14 cellular contexts compared by ENCODE assay signal in the genomic region with DNA sequence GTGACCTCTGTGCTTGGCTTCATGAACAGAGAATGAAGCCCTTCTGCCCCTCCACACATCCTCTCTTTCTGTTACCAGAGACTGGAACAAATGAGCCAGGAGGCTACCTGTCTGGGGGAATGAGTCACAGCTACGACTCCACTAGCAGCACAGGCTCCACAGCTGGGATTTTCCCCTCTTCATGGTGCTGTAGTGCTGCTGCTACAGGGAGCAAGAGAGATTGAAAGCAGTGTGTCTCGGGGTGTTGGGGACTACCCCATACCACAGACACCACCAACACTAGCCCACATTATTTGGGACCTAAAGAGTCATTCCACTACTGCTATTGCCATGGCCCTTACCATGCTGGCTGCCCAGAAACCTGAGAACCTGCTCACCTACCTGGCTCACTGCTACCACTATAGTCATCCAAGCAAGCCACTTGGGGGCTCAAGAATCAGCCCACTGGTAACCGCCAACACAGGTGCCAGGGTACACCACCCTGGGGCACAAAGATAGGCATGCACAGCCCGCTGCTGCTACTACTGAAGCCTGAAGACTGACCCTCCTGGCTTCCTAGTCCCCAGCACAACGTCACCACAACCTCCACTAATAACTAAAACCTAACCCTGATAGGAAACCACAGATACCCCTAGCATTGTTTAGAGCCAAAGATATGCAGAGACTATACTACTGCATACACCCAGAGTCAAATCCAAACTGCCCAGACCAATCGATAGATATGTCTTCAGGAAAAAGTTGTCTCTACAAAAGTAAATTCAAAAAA. TPM values are rescaled to one million over a fixed set of nuclear protein-coding genes. Genes with fewer than 3 reads are reported as not detected.
DNase-seq lines count a peak whose midpoint lies in the region; ATAC-seq and TF ChIP-seq lines count a peak whose summit lies in the region.
"Had no signal": no experiment of that assay in that cellular context is flagged by ENCODE, and none has a peak within 500 bp of the region (broad histone marks: within the 10 kb centered on the region; RNA-seq: fewer than 3 reads in every experiment).

No MANE protein-coding gene starts in this region.

- no peaks in the 10 kb centered on the region for H3K4me1 Mint-ChIP-seq in activated T-helper 17 cell treated with anti-CD3 and anti-CD28 coated beads, Interleukin-2, amount 50 U/mL, for 72 hours
- H3K4me1 Mint-ChIP-seq: CD4-positive, CD25-positive, alpha-beta regulatory T cell had no signal

- ATAC-seq in HG02938 (IDR thresholded peaks at IDR 0.05; ENCODE audit: unreplicated experiment): peak; percentile 97
- peak; percentile 99 for ATAC-seq in activated T-helper 17 cell treated with anti-CD3 and anti-CD28 coated beads, Interleukin-2, amount 50 U/mL, for 72 hours (replicated peaks)
- ATAC-seq: right lobe of liver had no signal

- H3K36me3 Mint-ChIP-seq in activated T-helper 17 cell treated with anti-CD3 and anti-CD28 coated beads, Interleukin-2, amount 50 U/mL, for 72 hours (ENCODE audit: low read depth): no peaks in the 10 kb centered on the region
- H3K36me3 Mint-ChIP-seq: CD4-positive, CD25-positive, alpha-beta regulatory T cell had no signal

- peaks cover 27% of the 10 kb centered on the region for H3K27me3 Mint-ChIP-seq in activated T-helper 17 cell treated with anti-CD3 and anti-CD28 coated beads, Interleukin-2, amount 50 U/mL, for 72 hours
- H3K27me3 Mint-ChIP-seq: CD4-positive, CD25-positive, alpha-beta regulatory T cell had no signal

- no peaks in the 10 kb centered on the region for H3K9me3 Mint-ChIP-seq in activated T-helper 17 cell treated with anti-CD3 and anti-CD28 coated beads, Interleukin-2, amount 50 U/mL, for 72 hours

- CTCF ChIA-PET in GM10248 (lab: Yijun Ruan, JAX): no interaction called here

- DNase-seq in GM10248 (ENCODE audit: extremely low spot score) (peak; percentile 58), GM19240 (ENCODE audit: insufficient read length, low spot score) (peak; percentile 16), HUDEP-2 (lab: John Stamatoyannopoulos, UW; ENCODE audit: unreplicated experiment in 76 of 76) (no peak), NCI-H2171 treated with DMSO at 0.1 percent for 48 hours (lab: John Stamatoyannopoulos, UW) (no peak), AG20443 (ENCODE audit: low spot score) (no peak), mesenteric fat pad (ENCODE audit: low spot score) (no peak)
- DNase-seq: activated CD8-positive, alpha-beta memory T cell treated with anti-CD3 and anti-CD28 coated beads for 24 hours; cortex of kidney; right lobe of liver; uterus had no signal

- TF ChIP-seq CTCF in GM10248 (IDR thresholded peaks at IDR 0.05; ENCODE audit: control extremely low read depth, extremely low read depth, low read depth, missing control alignments): no peak

- POLR2A ChIA-PET in GM10248 (lab: Yijun Ruan, JAX): no interaction called here

- H3K4me3 Mint-ChIP-seq in activated T-helper 17 cell treated with anti-CD3 and anti-CD28 coated beads, Interleukin-2, amount 50 U/mL, for 72 hours: no peak overlapping the region
- H3K4me3 Mint-ChIP-seq: CD4-positive, CD25-positive, alpha-beta regulatory T cell had no signal

- H3K27ac Mint-ChIP-seq in activated T-helper 17 cell treated with anti-CD3 and anti-CD28 coated beads, Interleukin-2, amount 50 U/mL, for 72 hours: no peak overlapping the region
- H3K27ac Mint-ChIP-seq: CD4-positive, CD25-positive, alpha-beta regulatory T cell had no signal

RNA-seq across cellular contexts. Expression of a gene that starts 17.7 kb away (rescaled TPM):
- not detected for total RNA-seq in activated T-helper 17 cell treated with anti-CD3 and anti-CD28 coated beads, Interleukin-2, amount 50 U/mL, for 72 hours
- total RNA-seq in mesenteric fat pad: not detected
- total RNA-seq: CD4-positive, CD25-positive, alpha-beta regulatory T cell; NCI-H460 had no signal

RNA-seq across cellular contexts. Expression of a gene that starts 27.9 kb away (rescaled TPM):
- total RNA-seq in activated T-helper 17 cell treated with anti-CD3 and anti-CD28 coated beads, Interleukin-2, amount 50 U/mL, for 72 hours: not detected
- not detected for total RNA-seq in mesenteric fat pad
- total RNA-seq: CD4-positive, CD25-positive, alpha-beta regulatory T cell; NCI-H460; right lobe of liver; uterus had no signal

RNA-seq across cellular contexts. Expression of a gene that starts 40.0 kb away (rescaled TPM):
- total RNA-seq in activated T-helper 17 cell treated with anti-CD3 and anti-CD28 coated beads, Interleukin-2, amount 50 U/mL, for 72 hours: not detected
- not detected for total RNA-seq in mesenteric fat pad
- total RNA-seq: CD4-positive, CD25-positive, alpha-beta regulatory T cell; NCI-H460; right lobe of liver; uterus had no signal

RNA-seq across cellular contexts. Expression of a gene that starts 54.7 kb away (rescaled TPM):
- total RNA-seq in activated T-helper 17 cell treated with anti-CD3 and anti-CD28 coated beads, Interleukin-2, amount 50 U/mL, for 72 hours: not detected
- total RNA-seq in mesenteric fat pad: not detected
- total RNA-seq: CD4-positive, CD25-positive, alpha-beta regulatory T cell; NCI-H460; right lobe of liver; uterus had no signal

Comparison
In these comparisons a context has a peak if more than half of its experiments do, and no peak if none do; other contexts are left out.
1. DNase-seq: peak in GM10248 (single experiment) and GM19240 (single experiment); none in HUDEP-2 (0 of 76), NCI-H2171 treated with DMSO at 0.1 percent for 48 hours (single experiment), AG20443 (single experiment) and mesenteric fat pad (single experiment).